1 cellular context compared by ENCODE assay signal in the genomic region with DNA sequence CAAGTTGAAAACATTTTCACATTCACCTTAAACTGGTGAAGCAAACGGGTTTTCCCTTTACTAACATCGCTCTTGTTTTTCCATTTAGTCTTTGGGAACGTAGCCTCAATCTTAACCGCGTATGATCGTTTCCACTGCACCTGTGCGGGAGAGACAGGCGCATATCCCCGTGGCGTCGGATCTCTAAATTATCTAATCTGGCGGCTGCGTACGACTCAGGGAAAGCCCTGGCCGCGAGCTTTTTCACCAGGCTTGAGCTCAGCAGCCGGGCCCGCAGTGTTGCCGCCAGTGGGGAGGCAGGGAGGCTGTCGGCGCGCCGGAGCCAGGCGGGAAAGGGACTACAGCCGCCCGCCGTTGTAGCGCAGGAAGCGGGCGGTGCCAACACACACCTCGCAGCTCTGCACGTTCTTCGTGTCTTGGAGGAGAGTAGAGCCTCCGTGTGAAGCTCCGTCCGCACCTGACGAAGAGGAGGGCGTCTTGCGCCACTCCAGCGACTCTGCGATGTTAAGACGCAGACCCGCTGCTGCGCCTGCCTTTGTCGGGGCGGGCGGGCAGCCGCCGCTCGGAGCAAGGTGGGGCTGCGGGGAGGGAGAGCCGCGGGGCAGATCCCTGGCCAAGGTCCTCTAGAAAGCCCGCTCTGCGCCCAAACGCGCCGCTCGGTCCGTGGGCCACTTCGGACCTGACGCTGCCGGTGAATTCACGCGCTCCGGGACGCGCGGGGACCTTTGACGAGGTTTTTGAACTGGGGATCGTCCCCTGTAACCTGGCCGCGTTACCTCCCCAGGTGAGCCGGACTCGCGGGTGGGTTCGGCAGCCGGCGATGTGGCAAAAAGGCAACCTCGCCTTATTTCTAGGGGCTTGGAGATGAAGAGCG.
TF ChIP-seq lines count a peak whose summit lies in the region.

No MANE protein-coding gene starts in this region.

TF ChIP-seq in SK-N-SH treated with all-trans-retinoic acid at 6 μM for 48 hours, 23 proteins besides CTCF, POLR2A, EP300 and RAD21 (continued from another document):
- no peak for TF ChIP-seq ZFP3 (CRISPR knock-in tag; IDR thresholded peaks at IDR 0.05)
- TF ChIP-seq ZNF8 (CRISPR knock-in tag; IDR thresholded peaks at IDR 0.05): no peak
- no peak for TF ChIP-seq TCF4 (CRISPR knock-in tag; IDR thresholded peaks at IDR 0.05; ENCODE audit: borderline replicate concordance)
- TF ChIP-seq ZC3H10 (CRISPR knock-in tag; IDR thresholded peaks at IDR 0.05): no peak
